ENCODE assay signal across 18 cellular contexts in genomic region chr4:52843958-52844357, GRCh38. TPM values are rescaled to one million over a fixed set of nuclear protein-coding genes. Genes with fewer than 3 reads are reported as not detected.
DNase-seq lines count a peak whose midpoint lies in the region; ATAC-seq lines count a peak whose summit lies in the region.
"Had no signal": no experiment of that assay in that cellular context is flagged by ENCODE, and none has a peak within 500 bp of the region (broad histone marks: within the 10 kb centered on the region; RNA-seq: fewer than 3 reads in every experiment).

No MANE protein-coding gene starts in this region.

- H3K9me3 Mint-ChIP-seq in activated CD8-positive, alpha-beta memory T cell treated with anti-CD3 and anti-CD28 coated beads, Interleukin-2, amount 10 ng/mL, durations not matched to agents 7 days and 5 days (ENCODE audit: low read depth), result no peaks in the 10 kb centered on the region
- H3K9me3 Mint-ChIP-seq: activated CD4-positive, alpha-beta T cell treated with anti-CD3 and anti-CD28 coated beads, Interleukin-2, amount 10 ng/mL, durations not matched to agents 7 days and 5 days; activated T-helper 2 cell treated with anti-CD3 and anti-CD28 coated beads, Interferon-gamma antibody, Interleukin-2, Interleukin-4, amounts not matched to agents 10 μg/mL and 5 μg/mL and 100 μg/mL, durations not matched to agents 14 hours and 24 hours and 36 hours; mesothelial cell of epicardium had no signal

- no peaks in the 10 kb centered on the region for H3K36me3 Mint-ChIP-seq in activated CD8-positive, alpha-beta memory T cell treated with anti-CD3 and anti-CD28 coated beads, Interleukin-2, amount 10 ng/mL, durations not matched to agents 7 days and 5 days
- H3K36me3 Mint-ChIP-seq: mesothelial cell of epicardium had no signal

- H3K4me1 Mint-ChIP-seq in activated CD8-positive, alpha-beta memory T cell treated with anti-CD3 and anti-CD28 coated beads, Interleukin-2, amount 10 ng/mL, durations not matched to agents 7 days and 5 days, result no peaks in the 10 kb centered on the region

- H3K4me3 Mint-ChIP-seq in activated CD8-positive, alpha-beta memory T cell treated with anti-CD3 and anti-CD28 coated beads, Interleukin-2, amount 10 ng/mL, durations not matched to agents 7 days and 5 days, result no peak overlapping the region
- H3K4me3 Mint-ChIP-seq: activated CD4-positive, alpha-beta T cell treated with anti-CD3 and anti-CD28 coated beads, Interleukin-2, amount 10 ng/mL, durations not matched to agents 7 days and 5 days; mesothelial cell of epicardium had no signal

- DNase-seq in Right ventricle myocardium superior (peak; percentile 57), left cardiac atrium (no peak), NOMO-1 treated with dmso at 0.1 percent for 144 hours (lab: John Stamatoyannopoulos, UW; ENCODE audit: unreplicated experiment) (peak; percentile 69), left ventricle myocardium superior (peak; percentile 48), NCI-H2196 (lab: John Stamatoyannopoulos, UW; ENCODE audit: unreplicated experiment) (no peak), NCI-H1930 (lab: John Stamatoyannopoulos, UW) (no peak), AG08396 (ENCODE audit: low spot score) (no peak)
- no peak for DNase-seq in activated CD8-positive, alpha-beta memory T cell treated with anti-CD3 and anti-CD28 coated beads, Interleukin-2, amount 10 ng/mL, durations not matched to agents 7 days and 5 days
- DNase-seq: activated CD4-positive, alpha-beta T cell treated with anti-CD3 and anti-CD28 coated beads, Interleukin-2, amount 10 ng/mL, durations not matched to agents 7 days and 5 days; H7; NCI-H1092 treated with DMSO at 0.1 percent for 48 hours; NCI-H226; stimulated activated CD4-positive, alpha-beta T cell treated with anti-CD3 and anti-CD28 coated beads, Interleukin-15, amount 100 ng/mL, for 24 hours; thyroid gland had no signal

- ATAC-seq in Right ventricle myocardium superior (ENCODE audit: poor library complexity) (peak; percentile 32), left cardiac atrium (no peak), left ventricle myocardium superior (peak; percentile 23)
- no peak for ATAC-seq in activated CD8-positive, alpha-beta memory T cell treated with anti-CD3 and anti-CD28 coated beads, Interleukin-2, amount 10 ng/mL, durations not matched to agents 7 days and 5 days

- CTCF ChIA-PET in activated CD8-positive, alpha-beta memory T cell treated with anti-CD3 and anti-CD28 coated beads, Interleukin-2, amount 10 ng/mL, durations not matched to agents 7 days and 5 days (lab: Charles Lee), result no interaction called here

- H3K27me3 Mint-ChIP-seq in activated CD8-positive, alpha-beta memory T cell treated with anti-CD3 and anti-CD28 coated beads, Interleukin-2, amount 10 ng/mL, durations not matched to agents 7 days and 5 days, result peaks cover 4% of the 10 kb centered on the region
- H3K27me3 Mint-ChIP-seq: activated CD4-positive, alpha-beta T cell treated with anti-CD3 and anti-CD28 coated beads, Interleukin-2, amount 10 ng/mL, durations not matched to agents 7 days and 5 days had no signal

- no peak overlapping the region for H3K27ac Mint-ChIP-seq in activated CD8-positive, alpha-beta memory T cell treated with anti-CD3 and anti-CD28 coated beads, Interleukin-2, amount 10 ng/mL, durations not matched to agents 7 days and 5 days
- H3K27ac Mint-ChIP-seq: activated CD4-positive, alpha-beta T cell treated with anti-CD3 and anti-CD28 coated beads, Interleukin-2, amount 10 ng/mL, durations not matched to agents 7 days and 5 days; activated T-helper 2 cell treated with anti-CD3 and anti-CD28 coated beads, Interferon-gamma antibody, Interleukin-2, Interleukin-4, amounts not matched to agents 10 μg/mL and 5 μg/mL and 100 μg/mL, durations not matched to agents 14 hours and 24 hours and 36 hours had no signal

- intact Hi-C loops in Right ventricle myocardium superior (cut with DNase I), result no loop called here
- intact Hi-C loops in left cardiac atrium (cut with DNase I), result no loop called here
- intact Hi-C loops in left ventricle myocardium superior (cut with micrococcal nuclease), result no loop called here

RNA-seq across cellular contexts. Expression of gene RASL11B, which starts 18.2 kb away (rescaled TPM):
- 5.4 TPM for total RNA-seq in Right ventricle myocardium superior
- total RNA-seq in left cardiac atrium, result 1 to 10 TPM; 3.7 to 8.0 TPM
- 4.1 TPM for total RNA-seq in left ventricle myocardium superior
- total RNA-seq in activated CD8-positive, alpha-beta memory T cell treated with anti-CD3 and anti-CD28 coated beads, Interleukin-2, amount 10 ng/mL, durations not matched to agents 7 days and 5 days, result under 1 TPM; 0.14 to 0.15 TPM
- total RNA-seq: ascending aorta, HT1080 had no signal

Comparison
In these comparisons a context has a peak if more than half of its experiments do, and no peak if none do; other contexts are left out.
1. ATAC-seq: peak in Right ventricle myocardium superior (single experiment) and left ventricle myocardium superior (single experiment); none in left cardiac atrium (0 of 2) and activated CD8-positive, alpha-beta memory T cell treated with anti-CD3 and anti-CD28 coated beads, Interleukin-2, amount 10 ng/mL, durations not matched to agents 7 days and 5 days (single experiment).
2. DNase-seq: peak in Right ventricle myocardium superior (single experiment), NOMO-1 treated with dmso at 0.1 percent for 144 hours (single experiment) and left ventricle myocardium superior (single experiment); none in left cardiac atrium (single experiment), NCI-H2196 (single experiment), NCI-H1930 (0 of 2), activated CD8-positive, alpha-beta memory T cell treated with anti-CD3 and anti-CD28 coated beads, Interleukin-2, amount 10 ng/mL, durations not matched to agents 7 days and 5 days (single experiment) and AG08396 (single experiment).